Comparison of ENCODE assay signal across 28 cellular contexts in the genomic region with DNA sequence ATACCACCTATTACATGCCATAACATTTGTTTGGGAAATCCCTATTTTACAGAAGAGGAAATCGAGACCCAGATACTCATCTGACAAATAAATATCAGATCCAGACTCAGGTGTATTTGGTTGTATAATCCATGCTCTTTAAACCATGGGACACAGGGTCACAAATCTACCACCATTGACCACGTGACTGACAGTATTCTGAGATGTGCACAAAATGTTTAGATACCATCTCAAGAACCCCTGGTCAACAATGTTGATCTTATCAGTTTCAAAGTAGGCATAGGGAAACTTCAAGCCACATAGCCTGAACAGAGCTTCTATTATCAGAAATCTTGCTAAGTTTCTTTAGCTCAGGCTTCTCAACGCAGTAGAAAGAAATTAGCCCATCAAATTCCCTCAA.
"Had no signal": no experiment of that assay in that cellular context is flagged by ENCODE, and none has a peak within 500 bp of the region (broad histone marks: within the 10 kb centered on the region; RNA-seq: fewer than 3 reads in every experiment).

No MANE protein-coding gene starts in this region.

- H3K27ac ChIP-seq: ascending aorta, breast epithelium, cardiac muscle cell, colonic mucosa, heart right ventricle had no signal

- H3K4me3 ChIP-seq: ascending aorta, breast epithelium, cardiac muscle cell, colonic mucosa, heart right ventricle had no signal

- ATAC-seq: activated naive CD4-positive, alpha-beta T cell treated with anti-CD3 and anti-CD28 coated beads, Interleukin-2, amount 50 U/mL, for 72 hours; activated T-cell treated with anti-CD3 and anti-CD28 coated beads, Interleukin-2, amount 50 U/mL, for 72 hours; esophagus mucosa; heart right ventricle had no signal

- H3K4me1 ChIP-seq: colonic mucosa had no signal

- H3K9me3 ChIP-seq: ascending aorta, breast epithelium, colonic mucosa, heart right ventricle had no signal

- DNase-seq: activated CD4-positive, alpha-beta memory T cell treated with anti-CD3 and anti-CD28 coated beads, Interleukin-2, amount 10 ng/mL, durations not matched to agents 7 days and 5 days; activated CD4-positive, alpha-beta T cell treated with anti-CD3 and anti-CD28 coated beads for 1 hour; activated CD4-positive, alpha-beta T cell treated with anti-CD3 and anti-CD28 coated beads for 4 hours; activated CD4-positive, alpha-beta T cell treated with anti-CD3 and anti-CD28 coated beads, Interleukin-2, amount 10 ng/mL, durations not matched to agents 7 days and 5 days; activated CD4-positive, alpha-beta T cell treated with anti-CD3 and anti-CD28 coated beads, Interleukin-2, amount 50 U/mL, for 4 hours; activated CD8-positive, alpha-beta memory T cell treated with anti-CD3 and anti-CD28 coated beads, Interleukin-2, amount 50 U/mL, for 48 hours; activated gamma-delta T cell; activated naive CD4-positive, alpha-beta T cell; activated naive CD4-positive, alpha-beta T cell treated with anti-CD3 and anti-CD28 coated beads, Interleukin-2, amount 10 ng/mL, durations not matched to agents 7 days and 5 days; activated naive CD8-positive, alpha-beta T cell treated with anti-CD3 and anti-CD28 coated beads, Interleukin-2, amount 10 ng/mL, durations not matched to agents 7 days and 5 days; activated T-cell treated with anti-CD3 and anti-CD28 coated beads for 4 hours; activated T-cell treated with anti-CD3 and anti-CD28 coated beads, Interleukin-2, amount 50 U/mL, for 24 hours; activated T-cell treated with anti-CD3 and anti-CD28 coated beads, Interleukin-2, amount 50 U/mL, for 72 hours; central memory CD4-positive, alpha-beta T cell; cerebellar nuclear complex; colonic mucosa; effector CD8-positive, alpha-beta T cell; foreskin fibroblast; glutamatergic neuron; heart right ventricle; T-helper 2 cell had no signal

- H3K27me3 ChIP-seq: ascending aorta, breast epithelium, cardiac muscle cell, colonic mucosa, heart right ventricle had no signal

- FAIRE-seq: endometrium, frontal cortex had no signal

- H3K36me3 ChIP-seq: ascending aorta, breast epithelium, cardiac muscle cell, colonic mucosa had no signal
